Comparison of ENCODE assay signal across 8 cellular contexts in genomic region chr17:49576121-49576905, GRCh38. TPM values are rescaled to one million over a fixed set of nuclear protein-coding genes. Genes with fewer than 3 reads are reported as not detected.
DNase-seq lines count a peak whose midpoint lies in the region; ATAC-seq and TF ChIP-seq lines count a peak whose summit lies in the region.

No MANE protein-coding gene starts in this region.

- intact Hi-C loops in dendritic cell treated with granulocyte-macrophage colony-stimulating factor and Interleukin-4, amounts not matched to agents 40 ng/mL and 50 ng/mL, for 4 days (cut with micrococcal nuclease): loop anchor here (10.0 kb wide), 1 partner anchor 58 kb away; no protein-coding TSS in a partner anchor
- intact Hi-C loops in lower leg skin (cut with DNase I; ENCODE audit: low total_unique reads) (no loop called here), transverse colon (cut with DNase I; ENCODE audit: low total_unique reads) (loop anchor here (10.0 kb wide), 1 partner anchor 58 kb away; no protein-coding TSS in a partner anchor)

- WGBS in lower leg skin, 2 donors: 0 to 1% methylated on average over 33 to 57 of the region's 62 CpGs
- WGBS in transverse colon (ENCODE audit: low coverage in 1 of 2), 2 donors: 1 to 5% methylated on average over 7 to 44 of the region's 62 CpGs

- H3K4me3 Mint-ChIP-seq in dendritic cell treated with granulocyte-macrophage colony-stimulating factor and Interleukin-4, amounts not matched to agents 40 ng/mL and 50 ng/mL, for 4 days: peak overlapping the region; percentile 78

- TF ChIP-seq POLR2A in lower leg skin (IDR thresholded peaks at IDR 0.05) (no peak), transverse colon (IDR thresholded peaks at IDR 0.05) (no peak)

- no peak for TF ChIP-seq EP300 in transverse colon (IDR thresholded peaks at IDR 0.05; ENCODE audit: low read depth)

- H3K27ac Mint-ChIP-seq in dendritic cell treated with granulocyte-macrophage colony-stimulating factor and Interleukin-4, amounts not matched to agents 40 ng/mL and 50 ng/mL, for 4 days: peak overlapping the region; percentile 68

- no peaks in the 10 kb centered on the region for H3K36me3 Mint-ChIP-seq in dendritic cell treated with granulocyte-macrophage colony-stimulating factor and Interleukin-4, amounts not matched to agents 40 ng/mL and 50 ng/mL, for 4 days (ENCODE audit: low read depth)

- ATAC-seq in GM21723 (IDR thresholded peaks at IDR 0.05; ENCODE audit: unreplicated experiment): no peak

- no peak for TF ChIP-seq CTCF in lower leg skin (IDR thresholded peaks at IDR 0.05)
- no peak for TF ChIP-seq CTCF in transverse colon (IDR thresholded peaks at IDR 0.05)

- no peaks in the 10 kb centered on the region for H3K36me3 ChIP-seq in transverse colon

- H3K4me1 Mint-ChIP-seq in dendritic cell treated with granulocyte-macrophage colony-stimulating factor and Interleukin-4, amounts not matched to agents 40 ng/mL and 50 ng/mL, for 4 days (ENCODE audit: low read depth): peaks cover 47% of the 10 kb centered on the region

- H3K27ac ChIP-seq in transverse colon: peak overlapping the region; percentile 71 to 92 (median 82)

- H3K9me3 Mint-ChIP-seq in dendritic cell treated with granulocyte-macrophage colony-stimulating factor and Interleukin-4, amounts not matched to agents 40 ng/mL and 50 ng/mL, for 4 days: no peaks in the 10 kb centered on the region

- peaks cover 0 to 34% (median 28%) of the 10 kb centered on the region in 4 donors for H3K4me1 ChIP-seq in transverse colon

- in situ Hi-C loops in transverse colon (cut with MboI; ENCODE audit: low pct_ligation_motif_present in 1 of 4, low pct_unique_long_range_greater_than_20kb in 1 of 4, low sequenced_read_pairs in 3 of 4): loop anchor here in 1 of 4 donors (10.0 kb wide), 1 partner anchor 118 kb away; no protein-coding TSS in a partner anchor

- DNase-seq in NCI-H146 (lab: John Stamatoyannopoulos, UW) (peak; percentile 57), NCI-H146 treated with DMSO at 0.1 percent for 48 hours (lab: John Stamatoyannopoulos, UW; ENCODE audit: unreplicated experiment) (no peak), NCI-H774 (lab: John Stamatoyannopoulos, UW) (peak; percentile 5), lower leg skin (ENCODE audit: low spot score in 2 of 2) (no peak), transverse colon (no peak)
- no peak for DNase-seq in stimulated activated CD4-positive, alpha-beta T cell treated with anti-CD3 and anti-CD28 coated beads, Interleukin-4, amount 100 ng/mL, for 24 hours

- no peaks in the 10 kb centered on the region for H3K9me3 ChIP-seq in transverse colon

- peaks cover 83% of the 10 kb centered on the region for H3K27me3 Mint-ChIP-seq in dendritic cell treated with granulocyte-macrophage colony-stimulating factor and Interleukin-4, amounts not matched to agents 40 ng/mL and 50 ng/mL, for 4 days

- peaks cover 45% of the 10 kb centered on the region for H3K27me3 ChIP-seq in transverse colon

- H3K4me3 ChIP-seq in lower leg skin (ENCODE audit: low read depth, poor library complexity, severe bottlenecking): peak overlapping the region; percentile 53
- peak overlapping the region; percentile 51 to 71 (median 62) for H3K4me3 ChIP-seq in transverse colon

RNA-seq across cellular contexts. Expression of gene NXPH3, which starts 0.6 kb away (rescaled TPM):
- 1 to 10 TPM in 3 of 4 donors, under 1 TPM in 1; 0.34 to 6.6 (median 2.7) TPM for total RNA-seq in lower leg skin
- 1 to 10 TPM in 2 of 4 donors, under 1 TPM in 2; 0.20 to 4.6 (median 2.6) TPM for total RNA-seq in transverse colon

Comparison
In these comparisons a context has a peak if more than half of its experiments do, and no peak if none do; other contexts are left out.
1. DNase-seq: peak in NCI-H146 (single experiment) and NCI-H774 (single experiment); none in NCI-H146 treated with DMSO at 0.1 percent for 48 hours (single experiment), lower leg skin (0 of 2), transverse colon (single experiment) and stimulated activated CD4-positive, alpha-beta T cell treated with anti-CD3 and anti-CD28 coated beads, Interleukin-4, amount 100 ng/mL, for 24 hours (single experiment).